Comparison of ENCODE assay signal across 19 cellular contexts in genomic region chr1:226668173-226668560, GRCh38.
DNase-seq lines count a peak whose midpoint lies in the region; ATAC-seq and TF ChIP-seq lines count a peak whose summit lies in the region.
"Had no signal": no experiment of that assay in that cellular context is flagged by ENCODE, and none has a peak within 500 bp of the region (broad histone marks: within the 10 kb centered on the region; RNA-seq: fewer than 3 reads in every experiment).

No MANE protein-coding gene starts in this region.

- DNase-seq in heart right ventricle (no peak), left ventricle myocardium inferior (no peak), WTC11 (ENCODE audit: low spot score) (no peak), NCI-H2196 (lab: John Stamatoyannopoulos, UW; ENCODE audit: unreplicated experiment) (no peak), HFFc6 (no peak)
- DNase-seq: DMS79 treated with DMSO at 0.1 percent for 48 hours; MG63; naive B cell; NCI-H1436 treated with DMSO at 0.1 percent for 48 hours; NCI-H524; RPMI8226; stimulated activated CD4-positive, alpha-beta T cell treated with anti-CD3 and anti-CD28 coated beads, Interleukin-12 subunit alpha, Interleukin-12 subunit beta, amount 100 ng/mL, for 4 hours had no signal

- 44 to 58% methylated on average over 5 of the region's 5 CpGs for WGBS in heart right ventricle, 2 donors

- H3K9me3 ChIP-seq in heart right ventricle: no peaks in the 10 kb centered on the region
- H3K9me3 ChIP-seq in left ventricle myocardium inferior (replicated peaks): no peaks in the 10 kb centered on the region
- H3K9me3 ChIP-seq in muscle layer of colon (ENCODE audit: low read length): no peaks in the 10 kb centered on the region
- H3K9me3 ChIP-seq: breast epithelium, MG63 had no signal

- POLR2A ChIA-PET in WTC11 (lab: Charles Lee): no interaction called here

- H3K4me3 Mint-ChIP-seq in WTC11: no peak overlapping the region
- H3K4me3 Mint-ChIP-seq in HFFc6: no peak overlapping the region
- H3K4me3 Mint-ChIP-seq: activated T-helper 1 cell treated with anti-CD3 and anti-CD28 coated beads, Interleukin-12 subunit alpha, Interleukin-12 subunit beta, Interleukin-2, Interleukin-4 antibody, amounts not matched to agents 30 ng/mL and 10 ng/mL and 1 ng/mL, durations not matched to agents 14 hours and 24 hours and 36 hours; memory B cell; naive B cell had no signal

- H3K36me3 ChIP-seq in heart right ventricle: peaks cover 0 to 8% (median 0%) of the 10 kb centered on the region in 9 donors
- H3K36me3 ChIP-seq in left ventricle myocardium inferior: no peaks in the 10 kb centered on the region
- peaks cover 5% of the 10 kb centered on the region for H3K36me3 ChIP-seq in muscle layer of colon (ENCODE audit: insufficient read depth, low read length)
- H3K36me3 ChIP-seq: breast epithelium, MG63 had no signal

- H3K36me3 Mint-ChIP-seq in WTC11 (no peaks in the 10 kb centered on the region), HFFc6 (ENCODE audit: low read depth) (no peaks in the 10 kb centered on the region)

- no peaks in the 10 kb centered on the region for H3K9me3 Mint-ChIP-seq in WTC11
- H3K9me3 Mint-ChIP-seq in HFFc6: no peaks in the 10 kb centered on the region
- H3K9me3 Mint-ChIP-seq: activated T-helper 1 cell treated with anti-CD3 and anti-CD28 coated beads, Interleukin-12 subunit alpha, Interleukin-12 subunit beta, Interleukin-2, Interleukin-4 antibody, amounts not matched to agents 30 ng/mL and 10 ng/mL and 1 ng/mL, durations not matched to agents 14 hours and 24 hours and 36 hours; memory B cell; naive B cell had no signal

- TF ChIP-seq CTCF in heart right ventricle (IDR thresholded peaks at IDR 0.05) (no peak), left ventricle myocardium inferior (IDR thresholded peaks at IDR 0.05; ENCODE audit: borderline replicate concordance) (no peak), WTC11 (IDR thresholded peaks at IDR 0.05) (no peak), HFFc6 (IDR thresholded peaks at IDR 0.05) (no peak)

- H3K4me3 ChIP-seq in heart right ventricle (no peak overlapping the region), left ventricle myocardium inferior (no peak overlapping the region), muscle layer of colon (ENCODE audit: low read depth in 1 of 2, low read length in 2 of 2) (no peak overlapping the region)
- H3K4me3 ChIP-seq: breast epithelium, MG63 had no signal

- H3K27ac ChIP-seq in heart right ventricle (peak overlapping the region in 6 of 10 donors; percentile 14 to 92 (median 69)), left ventricle myocardium inferior (replicated peaks) (no peak overlapping the region), muscle layer of colon (ENCODE audit: low read depth, low read length) (peak overlapping the region; percentile 57)

- H3K9ac ChIP-seq in muscle layer of colon (ENCODE audit: low read length): no peak overlapping the region

- no peaks in the 10 kb centered on the region for H3K27me3 Mint-ChIP-seq in WTC11 (ENCODE audit: low read depth)
- H3K27me3 Mint-ChIP-seq in HFFc6 (ENCODE audit: insufficient read depth): peaks cover 2% of the 10 kb centered on the region
- H3K27me3 Mint-ChIP-seq: memory B cell, naive B cell had no signal

- ATAC-seq in heart right ventricle: no peak
- peak; percentile 33; the same call in 1 of the 2 replicates for ATAC-seq in WTC11
- ATAC-seq in HG03095 (IDR thresholded peaks at IDR 0.05; ENCODE audit: unreplicated experiment): no peak
- ATAC-seq: HCT116, SK-N-SH treated with all-trans-retinoic acid at 6 μM for 48 hours had no signal

- H3K4me1 ChIP-seq in heart right ventricle (peaks cover 0 to 97% (median 44%) of the 10 kb centered on the region in 9 donors), left ventricle myocardium inferior (peaks cover 25% of the 10 kb centered on the region), muscle layer of colon (ENCODE audit: insufficient read depth, low read length) (peaks cover 77% of the 10 kb centered on the region)

- intact Hi-C loops in heart right ventricle (cut with DNase I): no loop called here
- intact Hi-C loops in left ventricle myocardium inferior (cut with micrococcal nuclease): no loop called here

- CTCF ChIA-PET in WTC11 (lab: Charles Lee): interaction anchor here (0.6 to 1.9 kb wide), 11 partner anchors 9 to 260 kb away, joined by 3 to 11 read pairs (median 4); partner anchors contain the start of gene PARP1

- H3K27me3 ChIP-seq in heart right ventricle (no peaks in the 10 kb centered on the region), left ventricle myocardium inferior (ENCODE audit: low read depth) (no peaks in the 10 kb centered on the region), muscle layer of colon (ENCODE audit: control insufficient read depth in 1 of 2, insufficient read depth in 2 of 2, low read length in 2 of 2) (no peaks in the 10 kb centered on the region)
- H3K27me3 ChIP-seq: breast epithelium, MG63 had no signal

- H3K4me1 Mint-ChIP-seq in WTC11 (peaks cover 40% of the 10 kb centered on the region), HFFc6 (ENCODE audit: low read depth) (peaks cover 24% of the 10 kb centered on the region)

- no peak overlapping the region; the same call in 1 of the 2 replicates for H3K27ac Mint-ChIP-seq in WTC11
- H3K27ac Mint-ChIP-seq in HFFc6: no peak overlapping the region
- H3K27ac Mint-ChIP-seq: activated T-helper 1 cell treated with anti-CD3 and anti-CD28 coated beads, Interleukin-12 subunit alpha, Interleukin-12 subunit beta, Interleukin-2, Interleukin-4 antibody, amounts not matched to agents 30 ng/mL and 10 ng/mL and 1 ng/mL, durations not matched to agents 14 hours and 24 hours and 36 hours had no signal

TF ChIP-seq in WTC11, 78 proteins besides CTCF, POLR2A, EP300 and RAD21:
- TF ChIP-seq KAT7 (CRISPR knock-in tag; IDR thresholded peaks at IDR 0.05; ENCODE audit: borderline replicate concordance) (no peak), SOX15 (CRISPR knock-in tag; IDR thresholded peaks at IDR 0.05) (no peak), MLX (CRISPR knock-in tag; IDR thresholded peaks at IDR 0.05) (no peak), SMAD4 (CRISPR knock-in tag; IDR thresholded peaks at IDR 0.05) (no peak), AR (CRISPR knock-in tag; IDR thresholded peaks at IDR 0.05) (no peak), SP1 (CRISPR knock-in tag; conservative IDR thresholded peaks at IDR 0.05) (no peak), GRHL2 (CRISPR knock-in tag; IDR thresholded peaks at IDR 0.05; ENCODE audit: insufficient replicate concordance, severe bottlenecking) (no peak), RELA (CRISPR knock-in tag; IDR thresholded peaks at IDR 0.05; ENCODE audit: borderline replicate concordance) (no peak), ETV6 (CRISPR knock-in tag; IDR thresholded peaks at IDR 0.05) (no peak), ATF6 (CRISPR knock-in tag; IDR thresholded peaks at IDR 0.05) (no peak), CREB1 (CRISPR knock-in tag; IDR thresholded peaks at IDR 0.05) (no peak), ZNF423 (CRISPR knock-in tag; IDR thresholded peaks at IDR 0.05) (no peak), ZNF671 (CRISPR knock-in tag; IDR thresholded peaks at IDR 0.05) (no peak), FOXK1 (CRISPR knock-in tag; IDR thresholded peaks at IDR 0.05) (no peak), CREM (CRISPR knock-in tag; IDR thresholded peaks at IDR 0.05) (no peak), HMGA2 (CRISPR knock-in tag; IDR thresholded peaks at IDR 0.05) (no peak), EMX1 (CRISPR knock-in tag; IDR thresholded peaks at IDR 0.05) (no peak)
